In the genomic region with DNA sequence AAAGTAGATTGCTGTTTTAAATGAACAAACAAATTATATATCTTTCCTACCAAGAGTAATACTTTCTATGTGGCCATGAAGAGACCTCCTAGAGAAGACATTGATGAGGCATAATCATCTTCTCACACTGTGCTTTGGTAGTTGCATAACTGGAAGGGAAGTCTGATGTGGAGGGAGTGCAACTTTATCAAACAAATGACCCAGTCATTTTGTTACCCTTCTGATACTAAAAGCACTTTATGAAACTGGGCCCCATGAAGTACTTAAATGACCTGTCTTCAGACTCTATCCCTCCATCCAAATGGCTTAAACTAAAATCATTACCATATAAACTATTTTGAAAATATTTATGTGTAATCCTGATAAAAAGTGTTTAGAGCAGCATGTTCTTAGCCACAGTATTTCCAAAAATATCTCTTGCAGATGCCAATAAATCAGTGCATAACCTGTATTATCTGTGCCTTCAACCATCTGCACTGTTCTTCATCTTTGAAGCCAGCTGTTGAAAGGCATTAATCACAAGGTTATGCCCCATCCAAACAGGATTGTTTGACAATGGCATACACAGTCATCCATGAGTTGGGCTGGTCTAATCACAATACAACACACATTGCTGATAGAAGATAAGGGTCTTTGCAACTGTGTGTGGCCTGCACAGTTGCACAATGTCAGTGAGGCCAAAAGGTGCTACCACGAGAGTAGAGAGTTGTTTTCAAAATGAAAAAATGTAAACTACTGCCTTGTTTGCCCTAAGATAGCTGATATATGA, we compare ENCODE assay signal across 10 cellular contexts. TPM values are rescaled to one million over a fixed set of nuclear protein-coding genes. Genes with fewer than 3 reads are reported as not detected.
DNase-seq lines count a peak whose midpoint lies in the region; ATAC-seq and TF ChIP-seq lines count a peak whose summit lies in the region.
"Had no signal": no experiment of that assay in that cellular context is flagged by ENCODE, and none has a peak within 500 bp of the region (broad histone marks: within the 10 kb centered on the region; RNA-seq: fewer than 3 reads in every experiment).

No MANE protein-coding gene starts in this region.

- no peak overlapping the region for H3K4me3 Mint-ChIP-seq in naive thymus-derived CD4-positive, alpha-beta T cell

- H3K27ac Mint-ChIP-seq in naive thymus-derived CD4-positive, alpha-beta T cell, result no peak overlapping the region

- DNase-seq in kidney tubule cell (ENCODE audit: low spot score), result peak; percentile 30
- no peak for DNase-seq in naive thymus-derived CD4-positive, alpha-beta T cell
- no peak for DNase-seq in stimulated activated CD8-positive, alpha-beta memory T cell treated with anti-CD3 and anti-CD28 coated beads, Interleukin-4, amount 100 ng/mL, for 48 hours
- DNase-seq in omental fat pad (ENCODE audit: low spot score), result no peak
- DNase-seq: aorta had no signal

- no peak for TF ChIP-seq CTCF in omental fat pad (IDR thresholded peaks at IDR 0.05)

- H3K36me3 ChIP-seq in naive thymus-derived CD4-positive, alpha-beta T cell (ENCODE audit: control insufficient read depth in 2 of 3, insufficient read depth in 3 of 3, low read length in 3 of 3), result no peaks in the 10 kb centered on the region
- H3K36me3 ChIP-seq: tibial nerve had no signal

- H3K36me3 Mint-ChIP-seq in naive thymus-derived CD4-positive, alpha-beta T cell, result no peaks in the 10 kb centered on the region

- H3K4me1 ChIP-seq in naive thymus-derived CD4-positive, alpha-beta T cell (ENCODE audit: control insufficient read depth in 2 of 2, insufficient read depth in 2 of 2, low read length in 2 of 2), result peaks cover 0 to 7% of the 10 kb centered on the region in 2 donors
- H3K4me1 ChIP-seq: tibial nerve had no signal

- H3K27ac ChIP-seq in naive thymus-derived CD4-positive, alpha-beta T cell (ENCODE audit: low read depth, low read length), result no peak overlapping the region
- H3K27ac ChIP-seq: RWPE1, tibial nerve had no signal

- peaks cover 0 to 10% (median 3%) of the 10 kb centered on the region in 5 donors for H3K27me3 Mint-ChIP-seq in naive thymus-derived CD4-positive, alpha-beta T cell

- peaks cover 5 to 19% (median 15%) of the 10 kb centered on the region in 7 donors for H3K4me1 Mint-ChIP-seq in naive thymus-derived CD4-positive, alpha-beta T cell

- POLR2A ChIA-PET in naive thymus-derived CD4-positive, alpha-beta T cell (lab: Charles Lee), result no interaction called here

- intact Hi-C loops in naive thymus-derived CD4-positive, alpha-beta T cell (cut with micrococcal nuclease), result no loop called here

- no peaks in the 10 kb centered on the region for H3K9me3 Mint-ChIP-seq in naive thymus-derived CD4-positive, alpha-beta T cell

- ATAC-seq in GM18867 (IDR thresholded peaks at IDR 0.05; ENCODE audit: unreplicated experiment) (peak; percentile 69), GM21619 (IDR thresholded peaks at IDR 0.05; ENCODE audit: unreplicated experiment) (peak; percentile 52), HG03442 (IDR thresholded peaks at IDR 0.05; ENCODE audit: unreplicated experiment) (peak; percentile 65), omental fat pad (ENCODE audit: low FRiP score) (no peak)
- ATAC-seq in naive thymus-derived CD4-positive, alpha-beta T cell, result no peak

- H3K4me3 ChIP-seq in naive thymus-derived CD4-positive, alpha-beta T cell (ENCODE audit: low read length), result no peak overlapping the region
- H3K4me3 ChIP-seq: tibial nerve had no signal

- CTCF ChIA-PET in naive thymus-derived CD4-positive, alpha-beta T cell (lab: Charles Lee), result no interaction called here

- H3K27me3 ChIP-seq in naive thymus-derived CD4-positive, alpha-beta T cell (ENCODE audit: control insufficient read depth in 2 of 2, insufficient read depth in 2 of 2, low read length in 2 of 2), result no peaks in the 10 kb centered on the region
- H3K27me3 ChIP-seq: tibial nerve had no signal

- H3K9me3 ChIP-seq in naive thymus-derived CD4-positive, alpha-beta T cell (ENCODE audit: control insufficient read depth in 2 of 3, low read length in 3 of 3), result no peaks in the 10 kb centered on the region
- H3K9me3 ChIP-seq: tibial nerve had no signal

RNA-seq across cellular contexts. Expression of a gene that starts 31.9 kb away (rescaled TPM):
- 10 to 100 TPM; 14.9 to 35.0 (median 26.2) TPM for total RNA-seq in naive thymus-derived CD4-positive, alpha-beta T cell
- 10 to 100 TPM in 1 of 2 donors, 1 to 10 TPM in 1; 5.5 to 10.8 TPM for polyA plus RNA-seq in naive thymus-derived CD4-positive, alpha-beta T cell
- total RNA-seq in omental fat pad, result 10 to 100 TPM; 15.4 to 57.8 (median 30.6) TPM

Comparison
In these comparisons a context has a peak if more than half of its experiments do, and no peak if none do; other contexts are left out.
1. ATAC-seq: peak in GM18867 (single experiment), GM21619 (single experiment) and HG03442 (single experiment); none in naive thymus-derived CD4-positive, alpha-beta T cell (single experiment) and omental fat pad (single experiment).